ENCODE assay signal across 6 cellular contexts in the genomic region with DNA sequence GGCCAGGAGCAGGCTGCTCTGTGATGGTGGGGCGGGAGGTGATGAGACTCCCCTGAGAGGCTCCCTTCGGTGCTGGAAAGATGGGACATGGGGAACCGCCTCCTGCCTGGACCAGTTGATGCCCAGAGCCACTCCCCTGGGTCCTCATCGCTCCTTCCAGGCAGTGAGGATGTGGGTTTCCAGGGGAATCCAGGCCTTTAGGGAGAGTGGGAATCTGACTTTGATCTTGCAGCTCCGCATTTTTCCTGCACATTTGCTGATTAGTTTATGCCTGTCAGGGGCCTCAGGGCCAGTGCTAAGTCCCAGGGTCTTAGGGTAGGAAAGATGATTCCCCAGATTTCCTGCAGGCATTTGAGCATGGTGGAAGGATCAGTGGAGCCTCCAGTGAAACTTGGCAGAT. TPM values are rescaled to one million over a fixed set of nuclear protein-coding genes. Genes with fewer than 3 reads are reported as not detected.
"Had no signal": no experiment of that assay in that cellular context is flagged by ENCODE, and none has a peak within 500 bp of the region (broad histone marks: within the 10 kb centered on the region; RNA-seq: fewer than 3 reads in every experiment).

No MANE protein-coding gene starts in this region.

RNA-seq across cellular contexts. Expression of a gene that starts 18.0 kb away (rescaled TPM):
- total RNA-seq: M059J, PC-3, Peyer's patch, Right ventricle myocardium inferior, SJSA1 had no signal
- polyA plus RNA-seq: SK-N-SH had no signal
